Comparison of ENCODE assay signal across 19 cellular contexts in genomic region chr18:31998880-31999279, GRCh38. TPM values are rescaled to one million over a fixed set of nuclear protein-coding genes. Genes with fewer than 3 reads are reported as not detected.
"Had no signal": no experiment of that assay in that cellular context is flagged by ENCODE, and none has a peak within 500 bp of the region (broad histone marks: within the 10 kb centered on the region; RNA-seq: fewer than 3 reads in every experiment).

No MANE protein-coding gene starts in this region.

- H3K27ac ChIP-seq: SJSA1, SK-N-MC had no signal

- ATAC-seq: HepG2 had no signal

- H3K36me3 ChIP-seq: SJSA1 had no signal

- H3K4me3 ChIP-seq: SJSA1, SK-N-MC had no signal

- DNase-seq: IMR-90, Karpas-422, KG1, MM.1S, NCI-H1092 treated with DMSO at 0.1 percent for 48 hours, NCI-H1436, NCI-H187, NCI-H2029, NCI-H2081 treated with DMSO at 0.1 percent for 48 hours, NCI-H2227 treated with DMSO at 0.1 percent for 48 hours, NCI-H524, NCI-H526 treated with DMSO at 0.1 percent for 48 hours, NCI-H748 treated with DMSO at 0.1 percent for 48 hours, Right ventricle myocardium superior, RPMI8226, SIG-M5 had no signal

- H3K27me3 ChIP-seq: SJSA1 had no signal

- H3K9me3 ChIP-seq: SJSA1 had no signal

- H3K4me1 ChIP-seq: SJSA1 had no signal

RNA-seq across cellular contexts. Expression of gene RNF125, which starts 19.7 kb away (rescaled TPM):
- total RNA-seq: SJSA1 had no signal
